ENCODE assay signal across 4 cellular contexts in genomic region chr3:197646294-197646693, GRCh38.
A peak's percentile ranks its signal among the peaks of the same experiment; 100 is the strongest.
DNase-seq lines count a peak whose midpoint lies in the region; ATAC-seq, FAIRE-seq and TF ChIP-seq lines count a peak whose summit lies in the region.
"Not testable (repeated sequence)": the region's sequence is repeated elsewhere in the genome, so short reads cannot be mapped to it uniquely, and the experiment has no call there.

No MANE protein-coding gene starts in this region.

- H3K4me1 ChIP-seq in K562 (replicated peaks in 1 of 2; ENCODE audit: control insufficient read depth in 2 of 2, insufficient read depth in 2 of 2, low read length in 2 of 2); spleen: not testable (repeated sequence)

- not testable (repeated sequence) for H3K79me2 ChIP-seq in K562 (ENCODE audit: control insufficient read depth, insufficient read depth, low read length)

- TF ChIP-seq POLR2A in K562 (conservative IDR thresholded peaks at IDR 0.05); spleen (IDR thresholded peaks at IDR 0.05): not testable (repeated sequence)

- not testable (repeated sequence) for H3K27ac ChIP-seq in K562 (ENCODE audit: extremely low read depth, low read depth, low read length); spleen

- FAIRE-seq in K562 (lab: Jason Lieb, UNC), result not testable (repeated sequence)

- not testable (repeated sequence) for TF ChIP-seq RAD21 in K562 (CRISPR knock-in tag; conservative IDR thresholded peaks at IDR 0.05 in 1 of 2, IDR thresholded peaks at IDR 0.05 in 1 of 2)

- not testable (repeated sequence) for H3K9ac ChIP-seq in K562 (ENCODE audit: insufficient read depth in 1 of 2, low read depth in 2 of 2, low read length in 2 of 2)

- ATAC-seq in K562; stimulated activated naive B cell treated with anti-CD40 and anti-IgM and Interleukin-4, amounts not matched to agents 10 μg/mL and 1 μg/mL and 100 μg/mL, for 72 hours (replicated peaks): not testable (repeated sequence)

- H3K36me3 ChIP-seq in K562 (ENCODE audit: control insufficient read depth, insufficient read depth, low read length); spleen: not testable (repeated sequence)

- not testable (repeated sequence) for H4K20me1 ChIP-seq in K562 (replicated peaks; ENCODE audit: control insufficient read depth, insufficient read depth, low read length)

- H2AFZ ChIP-seq in K562 (ENCODE audit: low read depth, low read length), result not testable (repeated sequence)

- H3K36me3 Mint-ChIP-seq in stimulated activated naive B cell treated with anti-CD40 and anti-IgM and Interleukin-4, amounts not matched to agents 10 μg/mL and 1 μg/mL and 100 μg/mL, for 72 hours, result peaks cover 24 to 26% of the 10 kb centered on the region in 2 donors

- DNase-seq in activated effector memory CD4-positive, alpha-beta T cell treated with anti-CD3 and anti-CD28 coated beads, Interleukin-2, amount 50 U/mL, for 16 hours, result peak; percentile 13
- not testable (repeated sequence) for DNase-seq in K562 (ENCODE audit: extremely low read depth in 1 of 4, low spot score in 3 of 4); stimulated activated naive B cell treated with anti-CD40 and anti-IgM and Interleukin-4, amounts not matched to agents 10 μg/mL and 1 μg/mL and 100 μg/mL, for 72 hours
- peak; percentile 64 for DNase-seq in spleen

- intact Hi-C loops in K562 (cut with micrococcal nuclease); spleen (cut with DNase I; ENCODE audit: low total_unique reads): not testable (repeated sequence)

- TF ChIP-seq EP300 in K562 (IDR thresholded peaks at IDR 0.05; ENCODE audit: low read length), result not testable (repeated sequence)

- TF ChIP-seq CTCF in K562 (IDR thresholded peaks at IDR 0.05 in 2 of 3, conservative IDR thresholded peaks at IDR 0.05 in 1 of 3; ENCODE audit: insufficient read depth in 2 of 3, low read depth in 1 of 3, low read length in 3 of 3); spleen (IDR thresholded peaks at IDR 0.05 in 8 of 11, conservative IDR thresholded peaks at IDR 0.05 in 3 of 11): not testable (repeated sequence)

- not testable (repeated sequence) for H3K9me3 ChIP-seq in K562 (replicated peaks; ENCODE audit: control insufficient read depth, insufficient read depth, low read depth, low read length); spleen

- H3K9me1 ChIP-seq in K562 (ENCODE audit: control insufficient read depth, insufficient read depth, low read length), result not testable (repeated sequence)

- not testable (repeated sequence) for H3K4me3 Mint-ChIP-seq in stimulated activated naive B cell treated with anti-CD40 and anti-IgM and Interleukin-4, amounts not matched to agents 10 μg/mL and 1 μg/mL and 100 μg/mL, for 72 hours

- not testable (repeated sequence) for H3K4me2 ChIP-seq in K562 (ENCODE audit: insufficient read depth, low read length)

- in situ Hi-C loops in K562 (cut with MboI), result loop anchor here (10.0 kb wide), 1 partner anchor 1701 kb away; no protein-coding TSS in a partner anchor

- H3K4me3 ChIP-seq in K562, spleen: not testable (repeated sequence)

- not testable (repeated sequence) for H3K27me3 ChIP-seq in K562 (ENCODE audit: control insufficient read depth in 2 of 2, insufficient read depth in 2 of 2, low read length in 2 of 2); spleen (replicated peaks in 1 of 7)

- peaks cover 4 to 12% of the 10 kb centered on the region in 2 donors for H3K9me3 Mint-ChIP-seq in stimulated activated naive B cell treated with anti-CD40 and anti-IgM and Interleukin-4, amounts not matched to agents 10 μg/mL and 1 μg/mL and 100 μg/mL, for 72 hours

- POLR2A ChIA-PET in K562 (lab: Yijun Ruan, JAX), result not testable (repeated sequence)

- H3K27ac Mint-ChIP-seq in stimulated activated naive B cell treated with anti-CD40 and anti-IgM and Interleukin-4, amounts not matched to agents 10 μg/mL and 1 μg/mL and 100 μg/mL, for 72 hours, result peak overlapping the region; percentile 76

- H3K4me1 Mint-ChIP-seq in stimulated activated naive B cell treated with anti-CD40 and anti-IgM and Interleukin-4, amounts not matched to agents 10 μg/mL and 1 μg/mL and 100 μg/mL, for 72 hours, result not testable (repeated sequence)

- H3K27me3 Mint-ChIP-seq in stimulated activated naive B cell treated with anti-CD40 and anti-IgM and Interleukin-4, amounts not matched to agents 10 μg/mL and 1 μg/mL and 100 μg/mL, for 72 hours, result not testable (repeated sequence)

- CTCF ChIA-PET in K562 (lab: Yijun Ruan, JAX; ENCODE audit: low intra/inter-chr PET ratio), result not testable (repeated sequence)

- WGBS in K562 (ENCODE audit: insufficient coverage, low coverage, missing lambda C conversion rate), result 91% methylated on average over 12 of the region's 12 CpGs
- 80 to 95% (median 92%) methylated on average over 11 to 12 of the region's 12 CpGs for WGBS in spleen, 5 donors

- BruUV-seq in K562 (replicated peaks; lab: Mats Ljungman, UMichigan), result not testable (repeated sequence)

TF ChIP-seq in K562, 482 proteins besides CTCF, POLR2A, EP300 and RAD21:
- TF ChIP-seq POLR2G (IDR thresholded peaks at IDR 0.05; ENCODE audit: low read depth, low read length), result peak; percentile 29; the same call in 1 of the 2 replicates
